In the genomic region with DNA sequence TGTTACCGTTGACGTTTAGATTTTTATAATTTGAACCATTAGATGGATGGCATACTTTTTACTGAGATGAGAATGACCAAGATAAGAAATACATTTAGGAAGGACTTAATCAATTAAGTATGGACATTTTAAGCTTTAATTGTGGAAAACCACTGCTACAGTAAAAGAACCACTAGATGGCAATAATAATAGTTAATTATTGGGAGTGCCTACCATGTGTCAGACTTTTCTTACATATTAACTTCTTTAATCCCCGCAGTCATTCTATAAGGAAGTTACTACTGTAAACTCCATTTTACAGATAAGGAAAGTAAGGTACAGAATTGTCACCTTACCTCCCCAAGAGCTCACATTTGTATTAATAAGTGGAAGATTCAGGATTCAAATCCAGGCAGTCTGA, we compare ENCODE assay signal across 14 cellular contexts. TPM values are rescaled to one million over a fixed set of nuclear protein-coding genes. Genes with fewer than 3 reads are reported as not detected.
DNase-seq lines count a peak whose midpoint lies in the region; ATAC-seq and TF ChIP-seq lines count a peak whose summit lies in the region.
"Had no signal": no experiment of that assay in that cellular context is flagged by ENCODE, and none has a peak within 500 bp of the region (broad histone marks: within the 10 kb centered on the region; RNA-seq: fewer than 3 reads in every experiment).

No MANE protein-coding gene starts in this region.

- H3K27me3 ChIP-seq in AG04450 (ENCODE audit: control insufficient read depth, insufficient read depth, low read length) (no peaks in the 10 kb centered on the region), right lobe of liver (no peaks in the 10 kb centered on the region)

- no peak for ATAC-seq in right lobe of liver
- ATAC-seq in left lobe of liver: no peak
- ATAC-seq: stimulated activated naive CD8-positive, alpha-beta T cell treated with anti-CD3 and anti-CD28 coated beads, Interleukin-15, Interleukin-2, amounts not matched to agents 100 U/mL and 50 U/mL, for 24 hours had no signal

- H3K4me1 ChIP-seq in right lobe of liver: no peaks in the 10 kb centered on the region

- intact Hi-C loops in right lobe of liver (cut with DNase I): no loop called here

- H3K36me3 ChIP-seq in right lobe of liver: no peaks in the 10 kb centered on the region

- no peaks in the 10 kb centered on the region for H3K9me3 ChIP-seq in AG04450 (ENCODE audit: control insufficient read depth, insufficient read depth, low read length)
- no peaks in the 10 kb centered on the region for H3K9me3 ChIP-seq in right lobe of liver

- WGBS in right lobe of liver (ENCODE audit: insufficient coverage, low coverage, low lambda C conversion rate, missing lambda C conversion rate): 47% methylated on average over 3 of the region's 3 CpGs

- peak; percentile 41 for TF ChIP-seq CTCF in AG04450 (IDR thresholded peaks at IDR 0.05; ENCODE audit: low read depth, low read length)
- TF ChIP-seq CTCF in LNCaP clone FGC (IDR thresholded peaks at IDR 0.05; ENCODE audit: control insufficient read depth, extremely low read depth, insufficient read depth): peak; percentile 43
- peak; percentile 51 for TF ChIP-seq CTCF in choroid plexus epithelial cell (conservative IDR thresholded peaks at IDR 0.05; ENCODE audit: low read depth, low read length)
- TF ChIP-seq CTCF in right lobe of liver (IDR thresholded peaks at IDR 0.05): peak; percentile 13 to 23 (median 18)

- POLR2A ChIA-PET in AG04450 (lab: Yijun Ruan, JAX): no interaction called here
- POLR2A ChIA-PET in HEK293T (lab: Yijun Ruan, JAX): no interaction called here

- CTCF ChIA-PET in AG04450 (lab: Charles Lee): interaction anchor here (0.6 to 2.1 kb wide), 15 partner anchors 11 to 213 kb away, joined by 3 to 8 read pairs (median 3); partner anchors contain the start of gene USP53
- CTCF ChIA-PET in HEK293T (lab: Yijun Ruan, JAX): interaction anchor here (1.1 kb wide), 1 partner anchor 126 kb away, joined by 3 read pairs; the partner anchor contains the start of gene USP53

- DNase-seq in AG04450 (ENCODE audit: low read depth, low spot score) (no peak), LNCaP clone FGC (ENCODE audit: low read depth) (no peak), choroid plexus epithelial cell (ENCODE audit: low read depth) (peak; percentile 47), right lobe of liver (no peak), anterior cingulate cortex (lab: John Stamatoyannopoulos, UW) (no peak), left lobe of liver (ENCODE audit: low spot score) (no peak), NCI-H526 (lab: John Stamatoyannopoulos, UW) (no peak), HEK293T (ENCODE audit: extremely low spot score) (no peak)
- DNase-seq: activated naive CD4-positive, alpha-beta T cell treated with anti-CD3 and anti-CD28 coated beads, Interleukin-2, amount 10 ng/mL, durations not matched to agents 7 days and 5 days; effector CD4-positive, alpha-beta T cell; H9; Karpas-422; stimulated activated naive CD8-positive, alpha-beta T cell treated with anti-CD3 and anti-CD28 coated beads, Interleukin-15, Interleukin-2, amounts not matched to agents 100 U/mL and 50 U/mL, for 24 hours had no signal

- no peak for TF ChIP-seq POLR2A in right lobe of liver (IDR thresholded peaks at IDR 0.05)

- H3K27ac ChIP-seq in AG04450 (ENCODE audit: low read depth, low read length): no peak overlapping the region
- H3K27ac ChIP-seq in right lobe of liver: no peak overlapping the region
- H3K27ac ChIP-seq: SK-N-MC had no signal

- no peak overlapping the region for H3K4me3 ChIP-seq in AG04450 (ENCODE audit: low read depth, low read length)
- no peak overlapping the region for H3K4me3 ChIP-seq in LNCaP clone FGC (ENCODE audit: low read depth, low read length)
- H3K4me3 ChIP-seq in choroid plexus epithelial cell (ENCODE audit: low read depth, low read length): no peak overlapping the region
- no peak overlapping the region for H3K4me3 ChIP-seq in right lobe of liver
- H3K4me3 ChIP-seq: SK-N-MC had no signal

TF ChIP-seq in HEK293T, 16 proteins besides CTCF, POLR2A, EP300 and RAD21:
- TF ChIP-seq ELF4 (IDR thresholded peaks at IDR 0.05) (no peak), NFRKB (IDR thresholded peaks at IDR 0.05) (no peak), SUZ12 (IDR thresholded peaks at IDR 0.05) (no peak), CTBP1 (IDR thresholded peaks at IDR 0.05; ENCODE audit: borderline replicate concordance) (no peak), TARDBP (IDR thresholded peaks at IDR 0.05) (no peak), HDGF (IDR thresholded peaks at IDR 0.05; ENCODE audit: borderline replicate concordance) (no peak), L3MBTL2 (conservative IDR thresholded peaks at IDR 0.05) (no peak), FOXM1 (IDR thresholded peaks at IDR 0.05; ENCODE audit: borderline replicate concordance) (no peak), LEF1 (IDR thresholded peaks at IDR 0.05; ENCODE audit: borderline replicate concordance) (no peak), ARNT (IDR thresholded peaks at IDR 0.05) (no peak), FOXA1 (IDR thresholded peaks at IDR 0.05) (no peak), SP1 (IDR thresholded peaks at IDR 0.05) (no peak), ZNF384 (IDR thresholded peaks at IDR 0.05) (no peak), FOXK2 (IDR thresholded peaks at IDR 0.05) (no peak), BHLHE40 (IDR thresholded peaks at IDR 0.05; ENCODE audit: borderline replicate concordance) (no peak)
- TF ChIP-seq, protein P1, sequence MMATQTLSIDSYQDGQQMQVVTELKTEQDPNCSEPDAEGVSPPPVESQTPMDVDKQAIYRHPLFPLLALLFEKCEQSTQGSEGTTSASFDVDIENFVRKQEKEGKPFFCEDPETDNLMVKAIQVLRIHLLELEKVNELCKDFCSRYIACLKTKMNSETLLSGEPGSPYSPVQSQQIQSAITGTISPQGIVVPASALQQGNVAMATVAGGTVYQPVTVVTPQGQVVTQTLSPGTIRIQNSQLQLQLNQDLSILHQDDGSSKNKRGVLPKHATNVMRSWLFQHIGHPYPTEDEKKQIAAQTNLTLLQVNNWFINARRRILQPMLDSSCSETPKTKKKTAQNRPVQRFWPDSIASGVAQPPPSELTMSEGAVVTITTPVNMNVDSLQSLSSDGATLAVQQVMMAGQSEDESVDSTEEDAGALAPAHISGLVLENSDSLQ (IDR thresholded peaks at IDR 0.05): no peak

RNA-seq across cellular contexts. Expression of gene MYOZ2, which starts 48.5 kb away (rescaled TPM):
- polyA plus RNA-seq in AG04450 (2011; rRNA removed): 0.07 and 0.10 TPM in 2 replicates
- polyA minus RNA-seq in AG04450 (2011; rRNA and poly(A)+ RNA removed): not detected in 2 replicates
- under 1 TPM in 3 of 6 experiments, not detected in 3; 0.07 to 0.19 (median 0.12) TPM for total RNA-seq in right lobe of liver
- total RNA-seq in left lobe of liver: not detected
- total RNA-seq: H9 had no signal
